ENCODE assay signal across 8 cellular contexts in the genomic region with DNA sequence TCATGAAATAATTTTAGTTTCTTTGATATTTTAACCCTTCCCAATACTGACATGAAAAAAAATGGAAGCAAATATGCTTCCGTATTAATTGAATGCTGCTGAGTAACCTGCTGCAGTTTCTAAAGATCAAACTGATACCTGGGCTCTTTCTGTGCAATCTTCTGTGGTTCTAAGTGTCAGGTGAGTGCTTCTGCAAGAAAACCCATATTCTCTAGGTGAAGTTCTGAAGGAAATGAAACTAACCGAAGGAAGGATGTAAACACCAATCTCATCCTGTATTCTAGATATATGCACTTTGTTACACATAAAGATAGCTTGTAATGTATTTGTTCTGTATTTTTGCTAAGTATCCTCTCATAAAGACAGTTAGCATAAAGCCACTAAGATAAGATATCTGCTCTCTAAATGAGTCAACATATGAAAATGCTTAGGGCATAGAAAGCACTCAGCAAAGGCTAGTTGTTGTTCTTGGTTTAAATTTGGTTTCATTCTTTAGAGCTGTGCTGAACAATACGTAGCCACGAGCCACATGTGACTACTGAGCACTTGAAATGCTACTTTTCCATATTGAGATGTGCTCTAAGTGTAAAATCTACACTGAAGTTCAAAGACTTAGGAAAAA. TPM values are rescaled to one million over a fixed set of nuclear protein-coding genes. Genes with fewer than 3 reads are reported as not detected.
A peak's percentile ranks its signal among the peaks of the same experiment; 100 is the strongest.
DNase-seq lines count a peak whose midpoint lies in the region; ATAC-seq lines count a peak whose summit lies in the region.

No MANE protein-coding gene starts in this region.

- no peaks in the 10 kb centered on the region for H3K9me3 ChIP-seq in mesenchymal stem cell (ENCODE audit: control insufficient read depth, low read length)

- H3K36me3 ChIP-seq in mesenchymal stem cell (ENCODE audit: control insufficient read depth in 1 of 2, insufficient read depth in 2 of 2, low read depth in 1 of 2, low read length in 2 of 2), result no peaks in the 10 kb centered on the region

- no peak overlapping the region for H3K18ac ChIP-seq in mesenchymal stem cell (ENCODE audit: low read depth in 1 of 2, low read length in 2 of 2)

- H3K9ac ChIP-seq in mesenchymal stem cell (ENCODE audit: low read length), result peak overlapping the region; percentile 8

- H3K23ac ChIP-seq in mesenchymal stem cell (ENCODE audit: low read length in 2 of 2), result no peak overlapping the region

- no peaks in the 10 kb centered on the region for H3K79me1 ChIP-seq in mesenchymal stem cell (replicated peaks; ENCODE audit: low read length, poor library complexity, severe bottlenecking)

- H2AK5ac ChIP-seq in mesenchymal stem cell (ENCODE audit: low read length, severe bottlenecking), result no peak overlapping the region

- H4K91ac ChIP-seq in mesenchymal stem cell (ENCODE audit: low read length), result no peak overlapping the region

- no peak overlapping the region for H3K27ac ChIP-seq in mesenchymal stem cell (ENCODE audit: low read length, poor library complexity, severe bottlenecking)

- no peak overlapping the region for H2BK12ac ChIP-seq in mesenchymal stem cell (ENCODE audit: low read length in 2 of 2)

- H2AFZ ChIP-seq in mesenchymal stem cell (ENCODE audit: low read depth, low read length), result no peak overlapping the region

- H3K4me1 ChIP-seq in mesenchymal stem cell (ENCODE audit: control insufficient read depth, insufficient read depth, low read depth, low read length), result peaks cover 5% of the 10 kb centered on the region

- no peak overlapping the region for H2BK120ac ChIP-seq in mesenchymal stem cell (ENCODE audit: low read depth, low read length)

- no peak overlapping the region for H3K4ac ChIP-seq in mesenchymal stem cell (ENCODE audit: low read depth in 1 of 2, low read length in 2 of 2)

- 29% methylated on average over 4 of the region's 4 CpGs for WGBS in mesenchymal stem cell

- no peak overlapping the region for H2BK5ac ChIP-seq in mesenchymal stem cell (ENCODE audit: low read depth, low read length, poor library complexity, severe bottlenecking)

- DNase-seq in OCI-M1 (lab: John Stamatoyannopoulos, UW) (peak; percentile 62), mesenchymal stem cell (peak; percentile 66), SIG-M5 treated with dmso at 0.1 percent for 504 hours (lab: John Stamatoyannopoulos, UW; ENCODE audit: unreplicated experiment) (no peak), NCI-H524 (lab: John Stamatoyannopoulos, UW) (no peak), activated gamma-delta T cell treated with Interleukin-2 at 50 U/mL for 16 hours (no peak)
- DNase-seq in stimulated activated CD4-positive, alpha-beta T cell treated with anti-CD3 and anti-CD28 coated beads, Interleukin-1b, Interleukin-23, amount 100 ng/mL, for 48 hours, result no peak

- H3K27me3 ChIP-seq in mesenchymal stem cell (ENCODE audit: control insufficient read depth in 1 of 2, insufficient read depth in 1 of 2, low read length in 2 of 2), result no peaks in the 10 kb centered on the region

- peak; percentile 99 for ATAC-seq in GM18868 (IDR thresholded peaks at IDR 0.05; ENCODE audit: unreplicated experiment)
- peak; percentile 97 for ATAC-seq in HG02588 (IDR thresholded peaks at IDR 0.05; ENCODE audit: unreplicated experiment)

- H3K4me3 ChIP-seq in mesenchymal stem cell (ENCODE audit: insufficient read depth in 1 of 2, low read depth in 1 of 2, low read length in 2 of 2), result peak overlapping the region in 1 of 2 experiments; percentile 5

- H4K8ac ChIP-seq in mesenchymal stem cell (ENCODE audit: low read length), result no peak overlapping the region

- H2BK15ac ChIP-seq in mesenchymal stem cell (ENCODE audit: low read depth, poor library complexity, severe bottlenecking), result no peak overlapping the region

- no peak overlapping the region for H3K4me2 ChIP-seq in mesenchymal stem cell (ENCODE audit: low read length, poor library complexity, severe bottlenecking)

- H3K14ac ChIP-seq in mesenchymal stem cell (ENCODE audit: low read length in 2 of 2), result no peak overlapping the region

RNA-seq across cellular contexts. Expression of gene ITGA2, which starts 52.0 kb away (rescaled TPM):
- polyA plus RNA-seq in mesenchymal stem cell (2013, experiment 1 of 2), result 24.1 TPM
- polyA plus RNA-seq in mesenchymal stem cell (2013, experiment 2 of 2), result 23.8 TPM

Comparison
In these comparisons a context has a peak if more than half of its experiments do, and no peak if none do; other contexts are left out.
1. DNase-seq: peak in OCI-M1 (single experiment) and mesenchymal stem cell (single experiment); none in SIG-M5 treated with dmso at 0.1 percent for 504 hours (single experiment), NCI-H524 (0 of 2), activated gamma-delta T cell treated with Interleukin-2 at 50 U/mL for 16 hours (single experiment) and stimulated activated CD4-positive, alpha-beta T cell treated with anti-CD3 and anti-CD28 coated beads, Interleukin-1b, Interleukin-23, amount 100 ng/mL, for 48 hours (single experiment).